Comparison of ENCODE assay signal across 22 cellular contexts in the genomic region with DNA sequence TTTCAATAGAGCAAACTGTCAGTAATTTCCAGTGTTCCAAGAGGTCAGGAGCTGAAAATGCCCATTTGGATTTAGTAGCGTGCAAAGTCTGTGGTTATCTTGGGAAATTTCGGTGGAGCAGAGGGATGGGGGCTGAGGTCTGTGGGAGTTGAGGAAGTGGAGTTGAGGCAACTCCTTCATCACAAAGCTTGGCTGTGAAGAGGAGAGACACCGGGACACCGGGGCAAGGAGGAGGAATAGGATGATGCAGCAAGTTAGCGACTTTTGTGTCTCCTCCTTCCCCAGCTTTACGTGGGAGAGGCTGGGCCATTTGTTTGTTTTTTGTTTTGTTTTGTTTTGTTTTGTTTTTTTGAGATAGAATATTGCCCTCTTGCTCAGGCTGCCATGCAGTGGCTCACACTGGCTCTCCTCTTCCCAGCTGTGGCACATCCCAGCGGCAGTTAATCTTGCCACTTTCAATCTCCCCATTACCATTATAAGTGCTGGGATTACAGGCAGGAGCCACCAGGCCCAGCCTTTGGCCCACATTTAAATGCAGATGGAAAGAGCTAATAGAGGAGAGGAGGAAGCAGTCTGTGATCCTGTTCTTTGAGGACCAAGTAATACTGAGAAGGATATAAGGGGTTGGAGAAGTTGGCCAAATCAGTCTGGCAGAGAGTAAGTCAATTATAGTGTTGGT. TPM values are rescaled to one million over a fixed set of nuclear protein-coding genes. Genes with fewer than 3 reads are reported as not detected.
A peak's percentile ranks its signal among the peaks of the same experiment; 100 is the strongest.
DNase-seq lines count a peak whose midpoint lies in the region; ATAC-seq and TF ChIP-seq lines count a peak whose summit lies in the region.
"Had no signal": no experiment of that assay in that cellular context is flagged by ENCODE, and none has a peak within 500 bp of the region (broad histone marks: within the 10 kb centered on the region; RNA-seq: fewer than 3 reads in every experiment).

No MANE protein-coding gene starts in this region.

- H3K27me3 ChIP-seq in CD4-positive, alpha-beta T cell (ENCODE audit: control insufficient read depth, insufficient read depth, low read length), result no peaks in the 10 kb centered on the region
- no peaks in the 10 kb centered on the region for H3K27me3 ChIP-seq in layer of hippocampus (ENCODE audit: control insufficient read depth, insufficient read depth, low read length)
- H3K27me3 ChIP-seq: cardiac muscle cell, gastrocnemius medialis had no signal

- CTCF ChIA-PET in activated CD4-positive, alpha-beta T cell treated with anti-CD3 and anti-CD28 coated beads for 36 hours (lab: Charles Lee), result interaction anchor here (1.0 to 1.5 kb wide), 5 partner anchors 9 to 32 kb away, joined by 3 to 5 read pairs (median 4); no protein-coding TSS in a partner anchor
- CTCF ChIA-PET in CD4-positive, alpha-beta T cell (lab: Charles Lee), result no interaction called here
- CTCF ChIA-PET in activated CD8-positive, alpha-beta T cell treated with anti-CD3 and anti-CD28 coated beads, Interleukin-2, amount 10 ng/mL, durations not matched to agents 7 days and 5 days (lab: Charles Lee), result interaction anchor here (0.6 kb wide), 1 partner anchor 21 kb away, joined by 3 read pairs; no protein-coding TSS in a partner anchor

- H3K9me3 Mint-ChIP-seq in activated CD4-positive, alpha-beta T cell treated with anti-CD3 and anti-CD28 coated beads for 36 hours (ENCODE audit: low read depth), result no peaks in the 10 kb centered on the region
- H3K9me3 Mint-ChIP-seq in CD4-positive, alpha-beta T cell, result no peaks in the 10 kb centered on the region
- no peaks in the 10 kb centered on the region for H3K9me3 Mint-ChIP-seq in activated CD8-positive, alpha-beta T cell treated with anti-CD3 and anti-CD28 coated beads, Interleukin-2, amount 10 ng/mL, durations not matched to agents 7 days and 5 days (ENCODE audit: insufficient read depth)
- H3K9me3 Mint-ChIP-seq: activated B cell treated with CpG ODN at 0.5 μM for 24 hours, neural crest cell, type B pancreatic cell had no signal

- no peak overlapping the region for H3K27ac ChIP-seq in CD4-positive, alpha-beta T cell (ENCODE audit: low read depth, low read length)
- peak overlapping the region; percentile 52 for H3K27ac ChIP-seq in layer of hippocampus (ENCODE audit: low read depth, low read length)
- H3K27ac ChIP-seq: cardiac muscle cell had no signal

- H3K27ac Mint-ChIP-seq in activated CD4-positive, alpha-beta T cell treated with anti-CD3 and anti-CD28 coated beads for 36 hours, result peak overlapping the region; percentile 23
- peak overlapping the region; percentile 77 for H3K27ac Mint-ChIP-seq in CD4-positive, alpha-beta T cell
- H3K27ac Mint-ChIP-seq in activated CD8-positive, alpha-beta T cell treated with anti-CD3 and anti-CD28 coated beads, Interleukin-2, amount 10 ng/mL, durations not matched to agents 7 days and 5 days, result peak overlapping the region; percentile 28
- H3K27ac Mint-ChIP-seq: activated B cell treated with CpG ODN at 0.5 μM for 24 hours, type B pancreatic cell had no signal

- peaks cover 27% of the 10 kb centered on the region for H3K36me3 Mint-ChIP-seq in activated CD4-positive, alpha-beta T cell treated with anti-CD3 and anti-CD28 coated beads for 36 hours (ENCODE audit: low read depth)
- peaks cover 13% of the 10 kb centered on the region for H3K36me3 Mint-ChIP-seq in CD4-positive, alpha-beta T cell (ENCODE audit: low read depth)
- H3K36me3 Mint-ChIP-seq in activated CD8-positive, alpha-beta T cell treated with anti-CD3 and anti-CD28 coated beads, Interleukin-2, amount 10 ng/mL, durations not matched to agents 7 days and 5 days (ENCODE audit: low read depth), result peaks cover 44% of the 10 kb centered on the region

- TF ChIP-seq CTCF in CD4-positive, alpha-beta T cell (IDR thresholded peaks at IDR 0.05), result no peak

- no peaks in the 10 kb centered on the region for H3K9me3 ChIP-seq in CD4-positive, alpha-beta T cell (ENCODE audit: control insufficient read depth, low read length)
- H3K9me3 ChIP-seq: gastrocnemius medialis had no signal

- no peak for DNase-seq in activated CD4-positive, alpha-beta T cell treated with anti-CD3 and anti-CD28 coated beads for 36 hours
- DNase-seq in activated CD4-positive, alpha-beta T cell treated with anti-CD3 and anti-CD28 coated beads, Interleukin-2, amount 50 U/mL, for 4 hours, result no peak
- DNase-seq in CD4-positive, alpha-beta T cell, result no peak
- no peak for DNase-seq in activated CD8-positive, alpha-beta T cell treated with anti-CD3 and anti-CD28 coated beads, Interleukin-2, amount 10 ng/mL, durations not matched to agents 7 days and 5 days
- DNase-seq in DMS114 treated with DMSO at 0.1 percent for 48 hours (lab: John Stamatoyannopoulos, UW; ENCODE audit: unreplicated experiment) (no peak), left colon (no peak), AML-193 (lab: John Stamatoyannopoulos, UW) (no peak)
- DNase-seq: activated B cell treated with CpG ODN at 0.5 μM for 24 hours; amniotic stem cell; DMS153; gastrocnemius medialis; NCI-H1436 treated with DMSO at 0.1 percent for 48 hours; NCI-H2171 treated with DMSO at 0.1 percent for 48 hours; PC-3; SIG-M5; stimulated activated naive CD4-positive, alpha-beta T cell had no signal

- POLR2A ChIA-PET in activated CD4-positive, alpha-beta T cell treated with anti-CD3 and anti-CD28 coated beads for 36 hours (lab: Charles Lee), result interaction anchor here (1.0 kb wide), 1 partner anchor 18 kb away, joined by 3 read pairs; no protein-coding TSS in a partner anchor
- POLR2A ChIA-PET in CD4-positive, alpha-beta T cell (lab: Charles Lee), result interaction anchor here (0.9 to 1.8 kb wide), 5 partner anchors 11 to 47 kb away, joined by 3 to 5 read pairs (median 4); no protein-coding TSS in a partner anchor
- POLR2A ChIA-PET in activated CD8-positive, alpha-beta T cell treated with anti-CD3 and anti-CD28 coated beads, Interleukin-2, amount 10 ng/mL, durations not matched to agents 7 days and 5 days (lab: Charles Lee), result interaction anchor here (0.6 to 1.5 kb wide), 4 partner anchors 13 to 71 kb away, joined by 3 to 4 read pairs (median 4); no protein-coding TSS in a partner anchor

- ATAC-seq in activated CD4-positive, alpha-beta T cell treated with anti-CD3 and anti-CD28 coated beads for 36 hours, result no peak
- ATAC-seq in CD4-positive, alpha-beta T cell (ENCODE audit: poor library complexity), result no peak
- no peak for ATAC-seq in activated CD8-positive, alpha-beta T cell treated with anti-CD3 and anti-CD28 coated beads, Interleukin-2, amount 10 ng/mL, durations not matched to agents 7 days and 5 days
- no peak for ATAC-seq in left colon
- ATAC-seq: gastrocnemius medialis, GM12878, HepG2, PC-3 had no signal

- no peaks in the 10 kb centered on the region for H3K27me3 Mint-ChIP-seq in activated CD4-positive, alpha-beta T cell treated with anti-CD3 and anti-CD28 coated beads for 36 hours
- H3K27me3 Mint-ChIP-seq in CD4-positive, alpha-beta T cell, result no peaks in the 10 kb centered on the region
- H3K27me3 Mint-ChIP-seq in activated CD8-positive, alpha-beta T cell treated with anti-CD3 and anti-CD28 coated beads, Interleukin-2, amount 10 ng/mL, durations not matched to agents 7 days and 5 days (ENCODE audit: low read depth), result no peaks in the 10 kb centered on the region
- H3K27me3 Mint-ChIP-seq: activated B cell treated with CpG ODN at 0.5 μM for 24 hours, type B pancreatic cell had no signal

- peaks cover 70% of the 10 kb centered on the region for H3K4me1 Mint-ChIP-seq in activated CD4-positive, alpha-beta T cell treated with anti-CD3 and anti-CD28 coated beads for 36 hours
- peaks cover 80% of the 10 kb centered on the region for H3K4me1 Mint-ChIP-seq in CD4-positive, alpha-beta T cell (ENCODE audit: low read depth)
- H3K4me1 Mint-ChIP-seq in activated CD8-positive, alpha-beta T cell treated with anti-CD3 and anti-CD28 coated beads, Interleukin-2, amount 10 ng/mL, durations not matched to agents 7 days and 5 days (ENCODE audit: low read depth), result peaks cover 77% of the 10 kb centered on the region

- H3K4me3 Mint-ChIP-seq in activated CD4-positive, alpha-beta T cell treated with anti-CD3 and anti-CD28 coated beads for 36 hours, result no peak overlapping the region
- no peak overlapping the region for H3K4me3 Mint-ChIP-seq in CD4-positive, alpha-beta T cell
- no peak overlapping the region for H3K4me3 Mint-ChIP-seq in activated CD8-positive, alpha-beta T cell treated with anti-CD3 and anti-CD28 coated beads, Interleukin-2, amount 10 ng/mL, durations not matched to agents 7 days and 5 days
- H3K4me3 Mint-ChIP-seq: activated B cell treated with CpG ODN at 0.5 μM for 24 hours, neural crest cell, type B pancreatic cell had no signal

- intact Hi-C loops in activated CD4-positive, alpha-beta T cell treated with anti-CD3 and anti-CD28 coated beads for 36 hours (cut with DNase I, micrococcal nuclease), result no loop called here
- intact Hi-C loops in CD4-positive, alpha-beta T cell (cut with DNase I, micrococcal nuclease), result loop anchor here in 1 of 2 experiments (2.0 to 5.0 kb wide), 2 partner anchors 14 to 35 kb away; no protein-coding TSS in a partner anchor
- intact Hi-C loops in left colon (cut with DNase I, micrococcal nuclease), result no loop called here

RNA-seq across cellular contexts. Expression of gene CRTC3, which starts 47.1 kb away (rescaled TPM):
- total RNA-seq in activated CD4-positive, alpha-beta T cell treated with anti-CD3 and anti-CD28 coated beads for 36 hours, result 10 to 100 TPM; 32.4 to 36.2 TPM
- total RNA-seq in CD4-positive, alpha-beta T cell, result 10 to 100 TPM; 90.7 to 92.4 TPM
- 10 to 100 TPM; 64.9 to 66.6 TPM for total RNA-seq in activated CD8-positive, alpha-beta T cell treated with anti-CD3 and anti-CD28 coated beads, Interleukin-2, amount 10 ng/mL, durations not matched to agents 7 days and 5 days
- 10 to 100 TPM; 23.0 to 23.1 TPM for total RNA-seq in left colon

Comparison
In these comparisons a context has a peak if more than half of its experiments do, and no peak if none do; other contexts are left out.
1. H3K27ac Mint-ChIP-seq: peak in every context shown above with its lines; median percentile 77 in CD4-positive, alpha-beta T cell; 28 in activated CD8-positive, alpha-beta T cell treated with anti-CD3 and anti-CD28 coated beads, Interleukin-2, amount 10 ng/mL, durations not matched to agents 7 days and 5 days; 23 in activated CD4-positive, alpha-beta T cell treated with anti-CD3 and anti-CD28 coated beads for 36 hours.